Comparison of ENCODE assay signal across 9 cellular contexts in genomic region chr16:11629071-11630030, GRCh38. TPM values are rescaled to one million over a fixed set of nuclear protein-coding genes. Genes with fewer than 3 reads are reported as not detected.
DNase-seq lines count a peak whose midpoint lies in the region; ATAC-seq and TF ChIP-seq lines count a peak whose summit lies in the region.
"Had no signal": no experiment of that assay in that cellular context is flagged by ENCODE, and none has a peak within 500 bp of the region (broad histone marks: within the 10 kb centered on the region; RNA-seq: fewer than 3 reads in every experiment).

No MANE protein-coding gene starts in this region.

- CTCF ChIA-PET in CD4-positive, alpha-beta memory T cell (lab: Charles Lee; ENCODE audit: partially characterized antibody) = interaction anchor here (0.9 to 2.2 kb wide), 3 partner anchors 11 to 94 kb away, joined by 3 to 7 read pairs (median 3); no protein-coding TSS in a partner anchor
- CTCF ChIA-PET in mammary epithelial cell (lab: Charles Lee; ENCODE audit: low non-redundant PET) = interaction anchor here (0.6 kb wide), 1 partner anchor 230 kb away, joined by 6 read pairs; no protein-coding TSS in a partner anchor

- no peaks in the 10 kb centered on the region for H3K9me3 Mint-ChIP-seq in CD4-positive, alpha-beta memory T cell
- no peaks in the 10 kb centered on the region for H3K9me3 Mint-ChIP-seq in nephron

- TF ChIP-seq CTCF in mammary epithelial cell (conservative IDR thresholded peaks at IDR 0.05 in 1 of 2, IDR thresholded peaks at IDR 0.05 in 1 of 2; ENCODE audit: extremely low read depth in 1 of 2, insufficient read depth in 1 of 2, low read depth in 1 of 2, low read length in 2 of 2) (no peak), nephron (IDR thresholded peaks at IDR 0.05; ENCODE audit: unreplicated experiment in 3 of 3) (no peak)

- H3K4me3 Mint-ChIP-seq in CD4-positive, alpha-beta memory T cell = peak overlapping the region in 1 of 8 donors; percentile 55
- peak overlapping the region in 1 of 3 experiments; percentile 18 for H3K4me3 Mint-ChIP-seq in nephron

- H2AFZ ChIP-seq in mammary epithelial cell (ENCODE audit: low read depth, low read length) = no peak overlapping the region

- no peak overlapping the region for H3K27ac ChIP-seq in CD4-positive, alpha-beta memory T cell (ENCODE audit: low read depth, low read length)
- peak overlapping the region; percentile 88 for H3K27ac ChIP-seq in mammary epithelial cell (ENCODE audit: insufficient read depth, low read depth, low read length)

- no peaks in the 10 kb centered on the region for H3K27me3 Mint-ChIP-seq in CD4-positive, alpha-beta memory T cell
- no peaks in the 10 kb centered on the region for H3K27me3 Mint-ChIP-seq in nephron (ENCODE audit: low read depth)

- peak overlapping the region in 4 of 7 donors; percentile 7 to 68 (median 57) for H3K27ac Mint-ChIP-seq in CD4-positive, alpha-beta memory T cell
- H3K27ac Mint-ChIP-seq in nephron = peak overlapping the region; percentile 40 to 90 (median 72)

- H3K79me2 ChIP-seq in mammary epithelial cell (ENCODE audit: insufficient read depth, low read length) = no peaks in the 10 kb centered on the region

- POLR2A ChIA-PET in CD4-positive, alpha-beta memory T cell (lab: Charles Lee; ENCODE audit: partially characterized antibody) = interaction anchor here (1.7 kb wide), 2 partner anchors 8 to 10 kb away, joined by 7 to 9 read pairs; no protein-coding TSS in a partner anchor

- H3K27me3 ChIP-seq in CD4-positive, alpha-beta memory T cell (ENCODE audit: insufficient read depth, low read length) = no peaks in the 10 kb centered on the region
- no peaks in the 10 kb centered on the region for H3K27me3 ChIP-seq in mammary epithelial cell (ENCODE audit: insufficient read depth, low read length)

- H3K4me2 ChIP-seq in mammary epithelial cell (ENCODE audit: insufficient read depth, low read depth, low read length) = no peak overlapping the region

- intact Hi-C loops in CD4-positive, alpha-beta memory T cell (cut with micrococcal nuclease) = no loop called here
- intact Hi-C loops in mammary epithelial cell (cut with micrococcal nuclease) = loop anchor here (5.0 kb wide), 1 partner anchor 42 kb away; the partner anchor contains the start of gene LITAF

- H3K4me1 ChIP-seq in CD4-positive, alpha-beta memory T cell (ENCODE audit: insufficient read depth, low read length) = peaks cover 23% of the 10 kb centered on the region
- H3K4me1 ChIP-seq in mammary epithelial cell (ENCODE audit: insufficient read depth, low read length) = peaks cover 44% of the 10 kb centered on the region

- no peaks in the 10 kb centered on the region for H4K20me1 ChIP-seq in mammary epithelial cell (ENCODE audit: insufficient read depth, low read length)

- in situ Hi-C loops in mammary epithelial cell (cut with MboI; ENCODE audit: low sequenced_read_pairs in 2 of 2) = no loop called here

- peaks cover 23 to 54% (median 40%) of the 10 kb centered on the region in 4 donors for H3K4me1 Mint-ChIP-seq in CD4-positive, alpha-beta memory T cell
- H3K4me1 Mint-ChIP-seq in nephron = peaks cover 45% of the 10 kb centered on the region

- H3K36me3 Mint-ChIP-seq in CD4-positive, alpha-beta memory T cell = no peaks in the 10 kb centered on the region
- no peaks in the 10 kb centered on the region for H3K36me3 Mint-ChIP-seq in nephron (ENCODE audit: low read depth)

- no peak overlapping the region for H3K9ac ChIP-seq in mammary epithelial cell (ENCODE audit: insufficient read depth, low read length)

- ATAC-seq in HG02763 (IDR thresholded peaks at IDR 0.05; ENCODE audit: unreplicated experiment) (no peak), HG03196 (IDR thresholded peaks at IDR 0.05; ENCODE audit: unreplicated experiment) (no peak)

- 96% methylated on average over 18 of the region's 23 CpGs for WGBS in mammary epithelial cell (ENCODE audit: low coverage, missing lambda C conversion rate)

- dilution Hi-C loops in mammary epithelial cell (cut with HindIII; ENCODE audit: low sequenced_read_pairs) = no loop called here

- DNase-seq in CD4-positive, alpha-beta memory T cell = no peak
- peak; percentile 25 for DNase-seq in NCI-H2171 (lab: John Stamatoyannopoulos, UW)
- no peak for DNase-seq in mammary epithelial cell
- no peak for DNase-seq in dedifferentiated amniotic fluid mesenchymal stem cell (ENCODE audit: extremely low spot score)
- DNase-seq in central memory CD4-positive, alpha-beta T cell = no peak
- DNase-seq: stimulated activated CD4-positive, alpha-beta T cell treated with anti-CD3 and anti-CD28 coated beads, Interleukin-12 subunit alpha, Interleukin-12 subunit beta, amount 100 ng/mL, for 4 hours had no signal

- no peaks in the 10 kb centered on the region for H3K9me3 ChIP-seq in CD4-positive, alpha-beta memory T cell (ENCODE audit: control insufficient read depth in 1 of 2, low read length in 2 of 2)
- no peaks in the 10 kb centered on the region for H3K9me3 ChIP-seq in mammary epithelial cell (replicated peaks; ENCODE audit: insufficient read depth, low read length)

- BruUV-seq in mammary epithelial cell (replicated peaks; lab: Mats Ljungman, UMichigan) = no TSS peak

- H3K36me3 ChIP-seq in CD4-positive, alpha-beta memory T cell (ENCODE audit: insufficient read depth, low read length) = no peaks in the 10 kb centered on the region
- no peaks in the 10 kb centered on the region for H3K36me3 ChIP-seq in mammary epithelial cell (ENCODE audit: insufficient read depth, low read length)

- no peak overlapping the region for H3K4me3 ChIP-seq in CD4-positive, alpha-beta memory T cell (ENCODE audit: low read length in 2 of 2)
- no peak overlapping the region for H3K4me3 ChIP-seq in mammary epithelial cell (replicated peaks in 1 of 3; ENCODE audit: insufficient read depth in 1 of 3, low read depth in 2 of 3, low read length in 3 of 3)

RNA-seq across cellular contexts. Expression of gene SNN, which starts 38.9 kb away (rescaled TPM):
- 10 to 100 TPM; 19.2 to 20.4 TPM for total RNA-seq in CD4-positive, alpha-beta memory T cell
- 10 to 100 TPM; 16.1 to 16.7 TPM for polyA plus RNA-seq in CD4-positive, alpha-beta memory T cell
- total RNA-seq in mammary epithelial cell = 10 to 100 TPM; 14.2 to 32.7 TPM
- 14.2 TPM for polyA plus RNA-seq in mammary epithelial cell
- polyA minus RNA-seq in mammary epithelial cell = 13.4 TPM

RNA-seq across cellular contexts. Expression of gene LITAF, which starts 42.6 kb away (rescaled TPM):
- 100 to 1,000 TPM; 155 to 157 TPM for total RNA-seq in CD4-positive, alpha-beta memory T cell
- 100 to 1,000 TPM; 343 to 496 TPM for polyA plus RNA-seq in CD4-positive, alpha-beta memory T cell
- total RNA-seq in mammary epithelial cell = 100 to 1,000 TPM; 128 to 197 TPM
- polyA plus RNA-seq in mammary epithelial cell = 180 TPM
- 276 TPM for polyA minus RNA-seq in mammary epithelial cell
